Comparison of ENCODE assay signal across 17 cellular contexts in genomic region chr13:69946443-69946955, GRCh38.
DNase-seq lines count a peak whose midpoint lies in the region; TF ChIP-seq lines count a peak whose summit lies in the region.
"Had no signal": no experiment of that assay in that cellular context is flagged by ENCODE, and none has a peak within 500 bp of the region (broad histone marks: within the 10 kb centered on the region; RNA-seq: fewer than 3 reads in every experiment).

No MANE protein-coding gene starts in this region.

- H3K36me3 ChIP-seq in endodermal cell (ENCODE audit: control insufficient read depth, insufficient read depth, low read length): no peaks in the 10 kb centered on the region
- H3K36me3 ChIP-seq: BLaER1 had no signal

- H3K36me3 Mint-ChIP-seq in endodermal cell (ENCODE audit: low read depth): no peaks in the 10 kb centered on the region
- H3K36me3 Mint-ChIP-seq in nephron (ENCODE audit: low read depth): no peaks in the 10 kb centered on the region
- H3K36me3 Mint-ChIP-seq: CD14-positive monocyte; CD4-positive, alpha-beta memory T cell; IgD-negative memory B cell had no signal

- no peaks in the 10 kb centered on the region for H3K4me1 Mint-ChIP-seq in endodermal cell
- peaks cover 13% of the 10 kb centered on the region for H3K4me1 Mint-ChIP-seq in nephron
- H3K4me1 Mint-ChIP-seq: CD14-positive monocyte; CD4-positive, alpha-beta memory T cell; H9; IgD-negative memory B cell had no signal

- H3K27me3 Mint-ChIP-seq in endodermal cell (ENCODE audit: insufficient read depth) (no peaks in the 10 kb centered on the region), nephron (ENCODE audit: low read depth) (no peaks in the 10 kb centered on the region)
- H3K27me3 Mint-ChIP-seq: CD4-positive, alpha-beta memory T cell; IgD-negative memory B cell had no signal

- no peak overlapping the region for H3K9ac ChIP-seq in endodermal cell (ENCODE audit: extremely low read depth, low read length, poor library complexity, severe bottlenecking)
- H3K9ac ChIP-seq: BLaER1 had no signal

- H3K27ac Mint-ChIP-seq in endodermal cell (no peak overlapping the region), nephron (peak overlapping the region in 2 of 3 experiments; percentile 1 to 31)
- H3K27ac Mint-ChIP-seq: CD14-positive monocyte; CD4-positive, alpha-beta memory T cell; H9; IgD-negative memory B cell had no signal

- 100% methylated on average over 1 of the region's 1 CpG; no CpG with 5 or more reads in 1 of the 2 experiments for WGBS in endodermal cell (ENCODE audit: insufficient coverage in 1 of 2, insufficient read length in 1 of 2), 2 experiments

- DNase-seq in DMS 273 (lab: John Stamatoyannopoulos, UW; ENCODE audit: unreplicated experiment) (peak; percentile 6), DMS 273 treated with DMSO at 0.1 percent for 48 hours (lab: John Stamatoyannopoulos, UW) (no peak), NCI-H446 (lab: John Stamatoyannopoulos, UW) (peak; percentile 13 to 33), endodermal cell (no peak), NCI-H2227 (lab: John Stamatoyannopoulos, UW; ENCODE audit: unreplicated experiment) (no peak), dedifferentiated amniotic fluid mesenchymal stem cell (ENCODE audit: extremely low spot score) (no peak), anterior cingulate cortex (lab: John Stamatoyannopoulos, UW) (no peak)
- DNase-seq: AML-193; Calu3; CD4-positive, alpha-beta memory T cell; H9 had no signal

- H3K4me1 ChIP-seq in endodermal cell (ENCODE audit: control insufficient read depth, insufficient read depth, low read length): no peaks in the 10 kb centered on the region
- H3K4me1 ChIP-seq: A549 had no signal

- H3K27ac ChIP-seq in endodermal cell (ENCODE audit: low read depth, low read length): no peak overlapping the region
- H3K27ac ChIP-seq: 22Rv1, A549, BLaER1 had no signal

- no peaks in the 10 kb centered on the region for H3K27me3 ChIP-seq in endodermal cell (ENCODE audit: control insufficient read depth, insufficient read depth, low read length, poor library complexity, severe bottlenecking)
- H3K27me3 ChIP-seq: BLaER1 had no signal

- H3K4me3 Mint-ChIP-seq in endodermal cell (no peak overlapping the region), nephron (no peak overlapping the region)
- H3K4me3 Mint-ChIP-seq: CD14-positive monocyte; CD4-positive, alpha-beta memory T cell; H9; IgD-negative memory B cell had no signal

- no peak overlapping the region for H3K4me3 ChIP-seq in endodermal cell (ENCODE audit: low read length)
- H3K4me3 ChIP-seq: A549, BLaER1 had no signal

- TF ChIP-seq CTCF in endodermal cell (conservative IDR thresholded peaks at IDR 0.05) (peak; percentile 41), nephron (IDR thresholded peaks at IDR 0.05; ENCODE audit: unreplicated experiment in 3 of 3) (no peak)

- H3K9me3 Mint-ChIP-seq in endodermal cell (peaks cover 4% of the 10 kb centered on the region), nephron (peaks cover 4% of the 10 kb centered on the region)
- H3K9me3 Mint-ChIP-seq: H9 had no signal

- H3K9me3 ChIP-seq in endodermal cell (ENCODE audit: control insufficient read depth, low read length): no peaks in the 10 kb centered on the region
- H3K9me3 ChIP-seq: A549, BLaER1 had no signal

Comparison
In these comparisons a context has a peak if more than half of its experiments do, and no peak if none do; other contexts are left out.
1. DNase-seq: peak in DMS 273 (single experiment) and NCI-H446 (2 of 2); none in DMS 273 treated with DMSO at 0.1 percent for 48 hours (single experiment), endodermal cell (single experiment), NCI-H2227 (single experiment), dedifferentiated amniotic fluid mesenchymal stem cell (single experiment) and anterior cingulate cortex (0 of 58).